ENCODE assay signal across 15 cellular contexts in genomic region chr12:25960926-25961325, GRCh38. TPM values are rescaled to one million over a fixed set of nuclear protein-coding genes. Genes with fewer than 3 reads are reported as not detected.
DNase-seq lines count a peak whose midpoint lies in the region; TF ChIP-seq lines count a peak whose summit lies in the region.
"Had no signal": no experiment of that assay in that cellular context is flagged by ENCODE, and none has a peak within 500 bp of the region (broad histone marks: within the 10 kb centered on the region; RNA-seq: fewer than 3 reads in every experiment).

No MANE protein-coding gene starts in this region.

- no peak for DNase-seq in GM23248
- DNase-seq in astrocyte of the cerebellum (ENCODE audit: low read depth), result no peak
- DNase-seq in foreskin fibroblast, result no peak
- no peak for DNase-seq in T1000 (lab: John Stamatoyannopoulos, UW)
- DNase-seq in NCI-H774 (lab: John Stamatoyannopoulos, UW), result no peak
- no peak for DNase-seq in NCI-H2081 (lab: John Stamatoyannopoulos, UW)
- DNase-seq in AG20443 (ENCODE audit: low spot score), result no peak
- DNase-seq: activated CD4-positive, alpha-beta T cell treated with anti-CD3 and anti-CD28 coated beads, Interleukin-2, amount 10 ng/mL, durations not matched to agents 24 days and 14 days; activated T-cell treated with anti-CD3 and anti-CD28 coated beads for 4 hours; colonic mucosa; NCI-H2081 treated with DMSO at 0.1 percent for 48 hours; NCI-H69; T-helper 17 cell had no signal

- peak overlapping the region; percentile 96 for H3K4me2 ChIP-seq in GM23248 (ENCODE audit: unreplicated experiment)

- peaks cover 9% of the 10 kb centered on the region; the same call in 1 of the 2 replicates for H4K20me1 ChIP-seq in GM23248 (ENCODE audit: insufficient read depth)

- H3K4me3 ChIP-seq in GM23248 (peak overlapping the region; percentile 96), astrocyte of the cerebellum (ENCODE audit: low read depth, low read length) (peak overlapping the region; percentile 77), foreskin fibroblast (ENCODE audit: low read depth in 1 of 2, low read length in 2 of 2) (peak overlapping the region; percentile 71 to 73), rectal smooth muscle tissue (ENCODE audit: low read length) (peak overlapping the region; percentile 25)
- H3K4me3 ChIP-seq: colonic mucosa had no signal

- H2AFZ ChIP-seq in GM23248, result no peak overlapping the region

- H3K36me3 ChIP-seq in GM23248 (ENCODE audit: low read depth) (0 out of 2 replicates have a peak, but pooled peaks cover under 1% of the 10 kb centered on the region), rectal smooth muscle tissue (ENCODE audit: control insufficient read depth, insufficient read depth, low read length) (no peaks in the 10 kb centered on the region)
- H3K36me3 ChIP-seq: BE2C, colonic mucosa had no signal

- in situ Hi-C loops in GM23248 (cut with MboI) (no loop called here), astrocyte of the cerebellum (cut with HindIII; ENCODE audit: low sequenced_read_pairs) (no loop called here)

- H3K9ac ChIP-seq in GM23248, result peak overlapping the region; percentile 99
- H3K9ac ChIP-seq in rectal smooth muscle tissue (ENCODE audit: low read length), result no peak overlapping the region

- TF ChIP-seq CTCF in astrocyte of the cerebellum (IDR thresholded peaks at IDR 0.05; ENCODE audit: low read depth, low read length, missing control alignments) (no peak), foreskin fibroblast (IDR thresholded peaks at IDR 0.05; ENCODE audit: low read depth, low read length) (no peak)

- peaks cover 41% of the 10 kb centered on the region for H3K4me1 ChIP-seq in GM23248 (ENCODE audit: insufficient read depth)
- peaks cover 19% of the 10 kb centered on the region for H3K4me1 ChIP-seq in rectal smooth muscle tissue (ENCODE audit: control insufficient read depth, insufficient read depth, low read length)
- H3K4me1 ChIP-seq: colonic mucosa had no signal

- H3K27me3 ChIP-seq in GM23248 (replicated peaks; ENCODE audit: insufficient read depth) (no peaks in the 10 kb centered on the region), rectal smooth muscle tissue (ENCODE audit: control insufficient read depth, insufficient read depth, low read length) (no peaks in the 10 kb centered on the region)

- H3K9me2 ChIP-seq in GM23248 (ENCODE audit: insufficient read depth), result no peaks in the 10 kb centered on the region

- no peaks in the 10 kb centered on the region for H3K9me3 ChIP-seq in GM23248 (ENCODE audit: low read depth)
- H3K9me3 ChIP-seq: BE2C, colonic mucosa had no signal

- WGBS in GM23248 (ENCODE audit: low coverage in 1 of 2, low lambda C conversion rate in 2 of 2, missing lambda C conversion rate in 2 of 2), 2 experiments, result 28 to 33% methylated on average over 4 of the region's 4 CpGs

- H3F3A ChIP-seq in GM23248 (ENCODE audit: insufficient read depth), result peaks cover 58% of the 10 kb centered on the region

- H3K27ac ChIP-seq in GM23248 (peak overlapping the region; percentile 99), rectal smooth muscle tissue (ENCODE audit: low read depth, low read length) (peak overlapping the region; percentile 37)
- H3K27ac ChIP-seq: colonic mucosa had no signal

- H3K79me2 ChIP-seq in GM23248 (ENCODE audit: insufficient read depth), result peaks cover 80% of the 10 kb centered on the region

RNA-seq across cellular contexts. Expression of gene RASSF8, which starts 2.4 kb away (rescaled TPM):
- total RNA-seq in GM23248 (2014; rRNA removed; shearing (Covaris generic)), result 80.1 and 108 TPM in 2 replicates
- polyA plus RNA-seq in GM23248 (2016; fragmentation: Nextera tagmentation; extraction: Ambion mirVana), result 11.2 and 13.6 TPM in 2 replicates

Comparison
In these comparisons a context has a peak if more than half of its experiments do, and no peak if none do; other contexts are left out.
1. H3K4me3 ChIP-seq: peak in every context shown above with its lines; median percentile 96 in GM23248; 77 in astrocyte of the cerebellum; 72 in foreskin fibroblast; 25 in rectal smooth muscle tissue.